In the genomic region with DNA sequence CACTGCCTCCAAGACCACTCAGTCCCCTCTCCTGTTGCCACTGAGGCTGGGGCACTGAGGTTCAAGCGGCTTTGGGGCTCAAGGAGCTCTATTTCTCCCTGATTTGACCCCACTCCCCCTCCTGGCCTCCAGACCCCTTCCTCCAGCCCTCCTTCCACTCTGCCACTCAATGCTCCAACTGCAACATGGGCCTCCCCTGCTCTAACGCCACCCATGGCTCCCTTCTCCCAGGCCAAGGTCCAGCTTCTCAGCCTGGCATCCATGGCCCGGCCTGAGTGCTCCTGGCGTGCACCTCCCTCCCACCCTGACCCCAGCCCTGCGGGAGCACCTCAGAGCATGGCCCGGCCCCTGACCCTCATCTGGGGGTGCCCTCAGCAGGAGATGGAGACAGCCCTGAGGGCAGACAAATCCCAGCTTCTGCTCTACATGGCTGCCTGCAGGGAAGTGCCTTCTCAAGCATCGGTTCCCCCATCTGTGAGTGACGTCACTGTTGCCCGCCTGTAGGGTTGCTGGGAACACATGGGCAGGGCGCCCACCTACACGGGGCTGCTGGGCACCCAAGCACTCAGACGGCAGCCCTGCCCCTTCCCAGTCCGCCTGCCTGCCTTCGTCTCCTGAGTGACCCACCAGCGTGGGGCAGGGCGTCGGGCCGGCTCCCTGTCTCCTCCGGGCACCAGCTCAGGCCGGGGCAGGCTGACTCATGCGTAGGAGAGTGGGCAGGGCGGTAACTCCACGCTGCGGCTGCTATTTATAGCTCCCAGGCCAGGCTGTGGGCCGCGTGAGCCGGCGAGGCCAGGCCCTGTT, we compare ENCODE assay signal across 8 cellular contexts. TPM values are rescaled to one million over a fixed set of nuclear protein-coding genes. Genes with fewer than 3 reads are reported as not detected.
DNase-seq lines count a peak whose midpoint lies in the region; ATAC-seq and TF ChIP-seq lines count a peak whose summit lies in the region.

No MANE protein-coding gene starts in this region.

- ATAC-seq in SK-N-SH treated with all-trans-retinoic acid at 6 μM for 48 hours (peak; percentile 91), foreskin keratinocyte (peak; percentile 24), GM18517 (IDR thresholded peaks at IDR 0.05; ENCODE audit: unreplicated experiment) (no peak), HG03457 (IDR thresholded peaks at IDR 0.05; ENCODE audit: unreplicated experiment) (no peak), HG03520 (IDR thresholded peaks at IDR 0.05; ENCODE audit: unreplicated experiment) (no peak)

- H3K27ac Mint-ChIP-seq in progenitor cell of endocrine pancreas = no peak overlapping the region

- no peak for TF ChIP-seq CTCF in foreskin keratinocyte (conservative IDR thresholded peaks at IDR 0.05)
- TF ChIP-seq CTCF in progenitor cell of endocrine pancreas (IDR thresholded peaks at IDR 0.05; ENCODE audit: unreplicated experiment) = no peak

- peaks cover 19% of the 10 kb centered on the region for H3K27me3 Mint-ChIP-seq in progenitor cell of endocrine pancreas

- no peaks in the 10 kb centered on the region for H3K36me3 Mint-ChIP-seq in progenitor cell of endocrine pancreas (ENCODE audit: insufficient read depth)

- no peak overlapping the region for H3K27ac ChIP-seq in foreskin keratinocyte

- no peaks in the 10 kb centered on the region for H3K4me1 ChIP-seq in foreskin keratinocyte

- DNase-seq in GM04504 (ENCODE audit: low read depth) = peak; percentile 68
- DNase-seq in foreskin keratinocyte = peak in 1 of 2 donors; percentile 7
- DNase-seq in progenitor cell of endocrine pancreas (ENCODE audit: low spot score, unreplicated experiment) = no peak
- no peak for DNase-seq in NCI-H748 (lab: John Stamatoyannopoulos, UW; ENCODE audit: unreplicated experiment)

- H3K9me3 Mint-ChIP-seq in progenitor cell of endocrine pancreas (ENCODE audit: low read depth) = no peaks in the 10 kb centered on the region

- H3K27me3 ChIP-seq in foreskin keratinocyte = peaks cover 54% of the 10 kb centered on the region

- peak overlapping the region; percentile 24 for H3K4me3 Mint-ChIP-seq in progenitor cell of endocrine pancreas (ENCODE audit: low read depth)

- H3K4me1 Mint-ChIP-seq in progenitor cell of endocrine pancreas (ENCODE audit: low read depth) = no peaks in the 10 kb centered on the region

TF ChIP-seq in SK-N-SH treated with all-trans-retinoic acid at 6 μM for 48 hours, 23 proteins besides CTCF, POLR2A, EP300 and RAD21:
- no peak for TF ChIP-seq ARNTL (CRISPR knock-in tag; IDR thresholded peaks at IDR 0.05; ENCODE audit: borderline replicate concordance, low read depth)
- no peak for TF ChIP-seq PPARA (CRISPR knock-in tag; IDR thresholded peaks at IDR 0.05; ENCODE audit: borderline replicate concordance)
- TF ChIP-seq, protein P1, sequence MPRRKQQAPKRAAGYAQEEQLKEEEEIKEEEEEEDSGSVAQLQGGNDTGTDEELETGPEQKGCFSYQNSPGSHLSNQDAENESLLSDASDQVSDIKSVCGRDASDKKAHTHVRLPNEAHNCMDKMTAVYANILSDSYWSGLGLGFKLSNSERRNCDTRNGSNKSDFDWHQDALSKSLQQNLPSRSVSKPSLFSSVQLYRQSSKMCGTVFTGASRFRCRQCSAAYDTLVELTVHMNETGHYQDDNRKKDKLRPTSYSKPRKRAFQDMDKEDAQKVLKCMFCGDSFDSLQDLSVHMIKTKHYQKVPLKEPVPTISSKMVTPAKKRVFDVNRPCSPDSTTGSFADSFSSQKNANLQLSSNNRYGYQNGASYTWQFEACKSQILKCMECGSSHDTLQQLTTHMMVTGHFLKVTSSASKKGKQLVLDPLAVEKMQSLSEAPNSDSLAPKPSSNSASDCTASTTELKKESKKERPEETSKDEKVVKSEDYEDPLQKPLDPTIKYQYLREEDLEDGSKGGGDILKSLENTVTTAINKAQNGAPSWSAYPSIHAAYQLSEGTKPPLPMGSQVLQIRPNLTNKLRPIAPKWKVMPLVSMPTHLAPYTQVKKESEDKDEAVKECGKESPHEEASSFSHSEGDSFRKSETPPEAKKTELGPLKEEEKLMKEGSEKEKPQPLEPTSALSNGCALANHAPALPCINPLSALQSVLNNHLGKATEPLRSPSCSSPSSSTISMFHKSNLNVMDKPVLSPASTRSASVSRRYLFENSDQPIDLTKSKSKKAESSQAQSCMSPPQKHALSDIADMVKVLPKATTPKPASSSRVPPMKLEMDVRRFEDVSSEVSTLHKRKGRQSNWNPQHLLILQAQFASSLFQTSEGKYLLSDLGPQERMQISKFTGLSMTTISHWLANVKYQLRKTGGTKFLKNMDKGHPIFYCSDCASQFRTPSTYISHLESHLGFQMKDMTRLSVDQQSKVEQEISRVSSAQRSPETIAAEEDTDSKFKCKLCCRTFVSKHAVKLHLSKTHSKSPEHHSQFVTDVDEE (CRISPR knock-in tag; IDR thresholded peaks at IDR 0.05) = no peak
- no peak for TF ChIP-seq ISL1 (CRISPR knock-in tag; IDR thresholded peaks at IDR 0.05)
- TF ChIP-seq TOX (CRISPR knock-in tag; IDR thresholded peaks at IDR 0.05; ENCODE audit: borderline replicate concordance) = no peak

RNA-seq across cellular contexts. Expression of a gene that starts 1.6 kb away (rescaled TPM):
- total RNA-seq in foreskin keratinocyte (0.11 and 0.24 TPM in 2 replicates), progenitor cell of endocrine pancreas (8.6 and 10.8 TPM in 2 replicates)
- 0.03 and 0.13 TPM in 2 replicates for polyA plus RNA-seq in foreskin keratinocyte

RNA-seq across cellular contexts. Expression of a gene that starts 17.1 kb away (rescaled TPM):
- total RNA-seq in foreskin keratinocyte = 29.6 and 30.8 TPM in 2 replicates
- 42.4 and 43.3 TPM in 2 replicates for polyA plus RNA-seq in foreskin keratinocyte
- 22.7 and 23.8 TPM in 2 replicates for total RNA-seq in progenitor cell of endocrine pancreas

RNA-seq across cellular contexts. Expression of a gene that starts 20.2 kb away (rescaled TPM):
- total RNA-seq in foreskin keratinocyte (0.10 and 0.11 TPM in 2 replicates), progenitor cell of endocrine pancreas (9.9 and 11.3 TPM in 2 replicates)
- polyA plus RNA-seq in foreskin keratinocyte = 0.16 and 0.19 TPM in 2 replicates

Comparison
In these comparisons a context has a peak if more than half of its experiments do, and no peak if none do; other contexts are left out.
1. ATAC-seq: peak in SK-N-SH treated with all-trans-retinoic acid at 6 μM for 48 hours (single experiment) and foreskin keratinocyte (single experiment); none in GM18517 (single experiment), HG03457 (single experiment) and HG03520 (single experiment).